Comparison of ENCODE assay signal across 8 cellular contexts in genomic region chr11:64971421-64972233, GRCh38. TPM values are rescaled to one million over a fixed set of nuclear protein-coding genes. Genes with fewer than 3 reads are reported as not detected.
DNase-seq lines count a peak whose midpoint lies in the region; ATAC-seq and TF ChIP-seq lines count a peak whose summit lies in the region.

TSS of gene MAJIN (minus strand) at chr11:64972108. CDS start at chr11:64959405, 12,703 bp downstream.

- no peak within 1 kb of the TSS for H3K4me3 ChIP-seq in BLaER1 treated with 17β-estradiol and CSF1 and Interleukin-3, amounts not matched to agents 10 nM and 100 nM
- peak within 1 kb of the TSS; percentile 34 to 44 for H3K4me3 ChIP-seq in tibial artery

- H3K9me3 Mint-ChIP-seq in activated naive CD8-positive, alpha-beta T cell (ENCODE audit: low read depth): no peaks in the 10 kb centered on the region

- H3K4me1 Mint-ChIP-seq in activated naive CD8-positive, alpha-beta T cell (ENCODE audit: low read depth): peaks cover 17% of the 10 kb centered on the region

- H3K36me3 ChIP-seq in BLaER1 treated with 17β-estradiol and CSF1 and Interleukin-3, amounts not matched to agents 10 nM and 100 nM: no peaks in the 10 kb centered on the region
- no peaks in the 10 kb centered on the region for H3K36me3 ChIP-seq in tibial artery

- H3K36me3 Mint-ChIP-seq in activated naive CD8-positive, alpha-beta T cell: no peaks in the 10 kb centered on the region

- no peaks in the 10 kb centered on the region; a peak in 1 of 22 replicates for H3K9me3 ChIP-seq in BLaER1 treated with 17β-estradiol and CSF1 and Interleukin-3, amounts not matched to agents 10 nM and 100 nM (replicated peaks in 1 of 11)
- no peaks in the 10 kb centered on the region for H3K9me3 ChIP-seq in tibial artery

- peak; percentile 81 for ATAC-seq in Right ventricle myocardium inferior
- no peak for ATAC-seq in GM18868 (IDR thresholded peaks at IDR 0.05; ENCODE audit: unreplicated experiment)
- no peak for ATAC-seq in HG03135 (IDR thresholded peaks at IDR 0.05; ENCODE audit: unreplicated experiment)

- peaks cover 0 to 17% (median 11%) of the 10 kb centered on the region in 10 experiments; a peak in 10 of 20 replicates for H3K4me1 ChIP-seq in BLaER1 treated with 17β-estradiol and CSF1 and Interleukin-3, amounts not matched to agents 10 nM and 100 nM
- peaks cover 0 to 13% (median 9%) of the 10 kb centered on the region in 4 donors for H3K4me1 ChIP-seq in tibial artery

- peaks cover 0 to 14% (median 6%) of the 10 kb centered on the region in 11 experiments; a peak in 12 of 22 replicates for H3K27me3 ChIP-seq in BLaER1 treated with 17β-estradiol and CSF1 and Interleukin-3, amounts not matched to agents 10 nM and 100 nM
- H3K27me3 ChIP-seq in tibial artery: peaks cover 0 to 1% of the 10 kb centered on the region in 2 donors

- H4K20me1 ChIP-seq in BLaER1 treated with 17β-estradiol and CSF1 and Interleukin-3, amounts not matched to agents 10 nM and 100 nM: no peaks in the 10 kb centered on the region

- H3K27ac ChIP-seq in BLaER1 treated with 17β-estradiol and CSF1 and Interleukin-3, amounts not matched to agents 10 nM and 100 nM: no peak within 1 kb of the TSS; a peak in 1 of 22 replicates
- peak within 1 kb of the TSS; percentile 96 for H3K27ac ChIP-seq in RWPE1
- peak within 1 kb of the TSS in 1 of 2 donors; percentile 2 for H3K27ac ChIP-seq in tibial artery

- CTCF ChIA-PET in RWPE1 (lab: Yijun Ruan, JAX): interaction anchor here (0.7 kb wide), 1 partner anchor 43 kb away, joined by 3 read pairs; the partner anchor contains the start of gene ARL2

- H3K27ac Mint-ChIP-seq in activated naive CD8-positive, alpha-beta T cell: peak within 1 kb of the TSS; percentile 77

- TF ChIP-seq CTCF in RWPE1 (conservative IDR thresholded peaks at IDR 0.05; ENCODE audit: low read depth) (no peak), tibial artery (IDR thresholded peaks at IDR 0.05) (no peak)

- intact Hi-C loops in Right ventricle myocardium inferior (cut with DNase I) (loop anchor here (5.0 kb wide), 1 partner anchor 49 kb away; the partner anchor contains the start of gene PPP2R5B), tibial artery (cut with DNase I; ENCODE audit: low total_unique reads) (no loop called here)

- DNase-seq in RWPE1 (ENCODE audit: low spot score) (peak; percentile 60), Right ventricle myocardium inferior (ENCODE audit: missing footprints) (peak; percentile 92), pulmonary artery endothelial cell (ENCODE audit: low read depth, low spot score) (peak; percentile 24), tibial artery (peak; percentile 64 to 84)

- POLR2A ChIA-PET in RWPE1 (lab: Yijun Ruan, JAX; ENCODE audit: low non-redundant PET): no interaction called here

- no peaks in the 10 kb centered on the region for H3K27me3 Mint-ChIP-seq in activated naive CD8-positive, alpha-beta T cell

- H3K9ac ChIP-seq in BLaER1 treated with 17β-estradiol and CSF1 and Interleukin-3, amounts not matched to agents 10 nM and 100 nM: peak within 1 kb of the TSS in 1 of 11 experiments; percentile 8; a peak in 1 of 22 replicates

- peak within 1 kb of the TSS; percentile 77 for H3K4me3 Mint-ChIP-seq in activated naive CD8-positive, alpha-beta T cell

- H3K4me2 ChIP-seq in BLaER1 treated with 17β-estradiol and CSF1 and Interleukin-3, amounts not matched to agents 10 nM and 100 nM: peak within 1 kb of the TSS; percentile 18 to 66 (median 55)

RNA-seq across cellular contexts. Expression of gene MAJIN, which starts in this region (rescaled TPM):
- total RNA-seq in Right ventricle myocardium inferior (not detected), pulmonary artery endothelial cell (not detected in 2 replicates)

Comparison
In these comparisons a context has a peak if more than half of its experiments do, and no peak if none do; other contexts are left out.
1. Peak in DNase-seq and ATAC-seq in Right ventricle myocardium inferior; RNA of the gene not detected or under 1 TPM.
2. Peak in DNase-seq in pulmonary artery endothelial cell; RNA of the gene not detected or under 1 TPM.
3. H3K4me3 ChIP-seq: peak in tibial artery (2 of 2); none in BLaER1 treated with 17β-estradiol and CSF1 and Interleukin-3, amounts not matched to agents 10 nM and 100 nM (0 of 10).
4. DNase-seq: peak in every context shown above with its lines; median percentile 92 in Right ventricle myocardium inferior; 74 in tibial artery; 60 in RWPE1; 24 in pulmonary artery endothelial cell.